28 cellular contexts compared by ENCODE assay signal in genomic region chr6:164188861-164189260, GRCh38.
"Had no signal": no experiment of that assay in that cellular context is flagged by ENCODE, and none has a peak within 500 bp of the region (broad histone marks: within the 10 kb centered on the region; RNA-seq: fewer than 3 reads in every experiment).

No MANE protein-coding gene starts in this region.

- H3K36me3 ChIP-seq: colonic mucosa, esophagus muscularis mucosa, esophagus squamous epithelium, gastrocnemius medialis, gastroesophageal sphincter, heart left ventricle, heart right ventricle had no signal

- H3K4me3 ChIP-seq: colonic mucosa, coronary artery, dorsolateral prefrontal cortex, esophagus muscularis mucosa, esophagus squamous epithelium, gastrocnemius medialis, gastroesophageal sphincter, heart left ventricle, heart right ventricle had no signal

- H3K4me1 ChIP-seq: colonic mucosa, esophagus muscularis mucosa, esophagus squamous epithelium, foreskin keratinocyte, gastrocnemius medialis, gastroesophageal sphincter, heart left ventricle, heart right ventricle had no signal

- FAIRE-seq: colon, endometrium, endothelial cell of umbilical vein, frontal cortex had no signal

- H3K27me3 ChIP-seq: colonic mucosa, esophagus muscularis mucosa, esophagus squamous epithelium, foreskin keratinocyte, gastrocnemius medialis, gastroesophageal sphincter, heart left ventricle, heart right ventricle had no signal

- ATAC-seq: effector memory CD8-positive, alpha-beta T cell; esophagus mucosa; foreskin keratinocyte; gastrocnemius medialis; gastroesophageal sphincter; heart left ventricle; heart right ventricle had no signal

- H3K9me3 ChIP-seq: colonic mucosa, esophagus muscularis mucosa, esophagus squamous epithelium, gastrocnemius medialis, gastroesophageal sphincter, heart left ventricle, heart right ventricle had no signal

- DNase-seq: colonic mucosa; cortex of kidney; dermis blood vessel endothelial cell; dorsolateral prefrontal cortex; effector CD4-positive, alpha-beta T cell; effector CD8-positive, alpha-beta T cell; effector memory CD4-positive, alpha-beta T cell; effector memory CD8-positive, alpha-beta T cell; endodermal cell; erythroblast; esophagus squamous epithelium; foreskin fibroblast; foreskin keratinocyte; foreskin melanocyte; gastrocnemius medialis; glutamatergic neuron; head of caudate nucleus; heart left ventricle; heart right ventricle had no signal

- H3K27ac ChIP-seq: colonic mucosa, coronary artery, dorsolateral prefrontal cortex, epithelial cell of prostate, esophagus muscularis mucosa, esophagus squamous epithelium, foreskin keratinocyte, gastrocnemius medialis, gastroesophageal sphincter, heart left ventricle, heart right ventricle had no signal
